Comparison of ENCODE assay signal across 16 cellular contexts in genomic region chr3:184388936-184389230, GRCh38. TPM values are rescaled to one million over a fixed set of nuclear protein-coding genes. Genes with fewer than 3 reads are reported as not detected.
A peak's percentile ranks its signal among the peaks of the same experiment; 100 is the strongest.
DNase-seq lines count a peak whose midpoint lies in the region; ATAC-seq, FAIRE-seq and TF ChIP-seq lines count a peak whose summit lies in the region.
"Had no signal": no experiment of that assay in that cellular context is flagged by ENCODE, and none has a peak within 500 bp of the region (broad histone marks: within the 10 kb centered on the region; RNA-seq: fewer than 3 reads in every experiment).

No MANE protein-coding gene starts in this region.

- ATAC-seq in IMR-90 (ENCODE audit: low read depth): no peak
- ATAC-seq in CD4-positive, alpha-beta T cell (ENCODE audit: poor library complexity): no peak
- ATAC-seq: CD8-positive, alpha-beta T cell had no signal

- H2BK120ac ChIP-seq in IMR-90 (ENCODE audit: low read depth, low read length) (no peak overlapping the region), H1 (replicated peaks; ENCODE audit: low read depth, low read length) (no peak overlapping the region)

- intact Hi-C loops in IMR-90 (cut with micrococcal nuclease): no loop called here
- intact Hi-C loops in CD4-positive, alpha-beta T cell (cut with DNase I, micrococcal nuclease): no loop called here

- H4K5ac ChIP-seq in IMR-90 (ENCODE audit: low read depth, low read length) (no peak overlapping the region), H1 (ENCODE audit: insufficient read length, low read depth, low read length) (no peak overlapping the region)

- H3K79me2 ChIP-seq in H1 (ENCODE audit: control insufficient read depth in 1 of 2, insufficient read depth in 2 of 2, low read length in 2 of 2): no peaks in the 10 kb centered on the region

- no peak overlapping the region for H3K27ac Mint-ChIP-seq in CD4-positive, alpha-beta T cell
- H3K27ac Mint-ChIP-seq: CD14-positive monocyte; CD8-positive, alpha-beta T cell had no signal

- no peaks in the 10 kb centered on the region for H3K9me3 Mint-ChIP-seq in CD4-positive, alpha-beta T cell
- H3K9me3 Mint-ChIP-seq: CD8-positive, alpha-beta T cell; H9 had no signal

- no peaks in the 10 kb centered on the region for H3K23me2 ChIP-seq in H1 (ENCODE audit: low read depth, low read length)

- H2BK20ac ChIP-seq in IMR-90 (ENCODE audit: low read depth, low read length) (no peak overlapping the region), H1 (ENCODE audit: low read length) (no peak overlapping the region)

- no peaks in the 10 kb centered on the region for H3K9me1 ChIP-seq in IMR-90 (ENCODE audit: insufficient read depth, low read length)

- no peak overlapping the region for H3K27ac ChIP-seq in IMR-90 (ENCODE audit: insufficient read depth, low read length)
- no peak overlapping the region for H3K27ac ChIP-seq in H1 (ENCODE audit: low read depth, low read length)
- H3K27ac ChIP-seq in CD4-positive, alpha-beta T cell (ENCODE audit: low read depth, low read length): no peak overlapping the region
- H3K27ac ChIP-seq: 22Rv1, BLaER1 had no signal

- H3K4me3 ChIP-seq in IMR-90 (ENCODE audit: insufficient read depth, low read depth, low read length) (no peak overlapping the region), H1 (ENCODE audit: extremely low read depth in 1 of 4, insufficient read depth in 2 of 4, low read depth in 3 of 4, low read length in 4 of 4) (no peak overlapping the region)
- H3K4me3 ChIP-seq: BLaER1 had no signal

- in situ Hi-C loops in IMR-90 (cut with MboI; ENCODE audit: low sequenced_read_pairs): no loop called here

- H3K18ac ChIP-seq in IMR-90 (ENCODE audit: low read depth, low read length) (no peak overlapping the region), H1 (ENCODE audit: extremely low read depth, low read length) (no peak overlapping the region)

- no peak for TF ChIP-seq CTCF in IMR-90 (conservative IDR thresholded peaks at IDR 0.05; ENCODE audit: low read depth, low read length)
- TF ChIP-seq CTCF in H1 (IDR thresholded peaks at IDR 0.05; ENCODE audit: control extremely low read depth in 1 of 3, insufficient read depth in 1 of 3, low read depth in 1 of 3, low read length in 3 of 3): no peak
- TF ChIP-seq CTCF in CD4-positive, alpha-beta T cell (IDR thresholded peaks at IDR 0.05): no peak

- no TSS peak for BruUV-seq in IMR-90 (replicated peaks; lab: Mats Ljungman, UMichigan)

- H3K36me3 ChIP-seq in IMR-90 (ENCODE audit: control insufficient read depth, insufficient read depth, low read length) (no peaks in the 10 kb centered on the region), H1 (ENCODE audit: control insufficient read depth in 2 of 4, insufficient read depth in 4 of 4, low read length in 3 of 4) (no peaks in the 10 kb centered on the region)
- H3K36me3 ChIP-seq: BLaER1 had no signal

- H3K9me3 ChIP-seq in IMR-90 (ENCODE audit: control insufficient read depth, insufficient read depth, low read length) (no peaks in the 10 kb centered on the region), H1 (ENCODE audit: insufficient read depth in 2 of 2, low read depth in 1 of 2, low read length in 1 of 2) (no peaks in the 10 kb centered on the region)
- H3K9me3 ChIP-seq in CD4-positive, alpha-beta T cell (ENCODE audit: control insufficient read depth, low read length): no peaks in the 10 kb centered on the region
- H3K9me3 ChIP-seq: BLaER1 had no signal

- DNase-seq in IMR-90 (no peak), H1 (ENCODE audit: low read depth in 1 of 2, low spot score in 2 of 2) (no peak), NOMO-1 treated with DMSO at 0.1 percent for 48 hours (lab: John Stamatoyannopoulos, UW; ENCODE audit: unreplicated experiment) (no peak)
- no peak for DNase-seq in CD4-positive, alpha-beta T cell
- DNase-seq: Calu3; CD8-positive, alpha-beta T cell; DMS79 treated with DMSO at 0.1 percent for 48 hours; GF-D8; GOT3; H9 had no signal

- H2BK15ac ChIP-seq in IMR-90 (ENCODE audit: low read depth, low read length) (no peak overlapping the region), H1 (ENCODE audit: low read length) (peak overlapping the region; percentile 46; the same call in 1 of the 2 replicates)

- H2BK12ac ChIP-seq in H1 (ENCODE audit: low read depth, low read length): peak overlapping the region; percentile 27; the same call in 1 of the 2 replicates

- H2AFZ ChIP-seq in IMR-90 (replicated peaks; ENCODE audit: low read length, poor library complexity) (no peak overlapping the region), H1 (ENCODE audit: low read length) (no peak overlapping the region)

- H4K8ac ChIP-seq in IMR-90 (ENCODE audit: low read depth in 2 of 2, low read length in 2 of 2): no peak overlapping the region
- no peak overlapping the region for H4K8ac ChIP-seq in H1 (ENCODE audit: extremely low read depth, insufficient read depth, low read length)

- H2BK5ac ChIP-seq in IMR-90 (ENCODE audit: low read depth, low read length, poor library complexity, severe bottlenecking): no peak overlapping the region
- H2BK5ac ChIP-seq in H1 (ENCODE audit: low read depth, low read length): no peak overlapping the region

- H3K23ac ChIP-seq in IMR-90 (ENCODE audit: low read depth, low read length): no peak overlapping the region
- H3K23ac ChIP-seq in H1 (ENCODE audit: insufficient read length): no peak overlapping the region

- no peak overlapping the region for H4K91ac ChIP-seq in IMR-90 (ENCODE audit: insufficient read depth, low read depth, low read length)
- no peak overlapping the region for H4K91ac ChIP-seq in H1 (replicated peaks; ENCODE audit: insufficient read length, low read length)

- no peak for TF ChIP-seq EP300 in H1 (IDR thresholded peaks at IDR 0.05; ENCODE audit: borderline replicate concordance in 1 of 2, low read depth in 2 of 2, low read length in 2 of 2)

- CTCF ChIA-PET in IMR-90 (lab: Yijun Ruan, JAX): no interaction called here
- CTCF ChIA-PET in H1 (lab: Charles Lee; ENCODE audit: partially characterized antibody): interaction anchor here (0.8 to 4.2 kb wide), 13 partner anchors 11 to 153 kb away, joined by 3 to 34 read pairs (median 4); partner anchors contain the start of gene THPO
- CTCF ChIA-PET in CD4-positive, alpha-beta T cell (lab: Charles Lee): no interaction called here

- H3K4ac ChIP-seq in IMR-90 (ENCODE audit: low read depth, low read length): no peak overlapping the region
- H3K4ac ChIP-seq in H1 (replicated peaks; ENCODE audit: insufficient read length, low read depth, low read length): no peak overlapping the region

- no peaks in the 10 kb centered on the region for H3K79me1 ChIP-seq in IMR-90 (ENCODE audit: low read depth in 1 of 2, low read length in 2 of 2)
- no peaks in the 10 kb centered on the region for H3K79me1 ChIP-seq in H1 (ENCODE audit: low read depth, low read length)

- H2AK5ac ChIP-seq in IMR-90 (ENCODE audit: low read depth, low read length) (no peak overlapping the region), H1 (ENCODE audit: low read depth, low read length) (no peak overlapping the region)

- no peak overlapping the region for H3K4me2 ChIP-seq in IMR-90 (ENCODE audit: low read depth, low read length)
- H3K4me2 ChIP-seq in H1 (ENCODE audit: insufficient read depth in 1 of 2, low read depth in 2 of 2, low read length in 2 of 2): no peak overlapping the region
- H3K4me2 ChIP-seq: BLaER1 had no signal

- dilution Hi-C loops in IMR-90 (cut with HindIII; ENCODE audit: low sequenced_read_pairs, unreplicated experiment): no loop called here

- H3K56ac ChIP-seq in IMR-90 (ENCODE audit: extremely low read depth, insufficient read depth, low read length) (no peak overlapping the region), H1 (replicated peaks; ENCODE audit: insufficient read length, low read depth, low read length) (no peak overlapping the region)

- no CpG with 5 or more reads among the region's 8 CpGs for WGBS in IMR-90 (ENCODE audit: extremely low coverage in 2 of 2, insufficient read length in 1 of 2), 2 experiments
- WGBS in H1 (ENCODE audit: extremely low coverage in 1 of 2, insufficient coverage in 1 of 2, insufficient read length in 1 of 2, insufficient replicate concordance in 2 of 2, low coverage in 1 of 2, low lambda C conversion rate in 2 of 2, missing lambda C conversion rate in 1 of 2), 2 experiments: 76% methylated on average over 8 of the region's 8 CpGs; no CpG with 5 or more reads in 1 of the 2 experiments

- POLR2A ChIA-PET in IMR-90 (lab: Charles Lee; ENCODE audit: unreplicated experiment): no interaction called here
- POLR2A ChIA-PET in H1 (lab: Charles Lee; ENCODE audit: partially characterized antibody): interaction anchor here (1.7 kb wide), 1 partner anchor 30 kb away, joined by 5 read pairs; no protein-coding TSS in a partner anchor
- POLR2A ChIA-PET in CD4-positive, alpha-beta T cell (lab: Charles Lee): no interaction called here

- TF ChIP-seq POLR2A in IMR-90 (IDR thresholded peaks at IDR 0.05; ENCODE audit: low read depth, low read length) (no peak), H1 (IDR thresholded peaks at IDR 0.05; ENCODE audit: control extremely low read depth in 1 of 2, low read depth in 2 of 2, low read length in 2 of 2) (no peak)

- H3K4me3 Mint-ChIP-seq in CD4-positive, alpha-beta T cell: no peak overlapping the region
- H3K4me3 Mint-ChIP-seq: CD14-positive monocyte; CD8-positive, alpha-beta T cell; H9 had no signal

- peak overlapping the region; percentile 24 for H2AK9ac ChIP-seq in IMR-90 (replicated peaks; ENCODE audit: low read depth, low read length, poor library complexity)

- H3K36me3 Mint-ChIP-seq in CD4-positive, alpha-beta T cell (ENCODE audit: low read depth): no peaks in the 10 kb centered on the region
- H3K36me3 Mint-ChIP-seq: CD14-positive monocyte; CD8-positive, alpha-beta T cell had no signal

- FAIRE-seq in H1 (lab: Jason Lieb, UNC): no peak
- FAIRE-seq: HTR-8/SVneo had no signal

- no peaks in the 10 kb centered on the region for H3K4me1 Mint-ChIP-seq in CD4-positive, alpha-beta T cell (ENCODE audit: low read depth)

- no peak overlapping the region for H3K14ac ChIP-seq in IMR-90 (replicated peaks; ENCODE audit: low read depth, low read length)
- no peak overlapping the region for H3K14ac ChIP-seq in H1 (ENCODE audit: insufficient read length)

- H3K9ac ChIP-seq in IMR-90 (ENCODE audit: low read depth, low read length): no peak overlapping the region
- no peak overlapping the region; a peak in 2 of 7 replicates for H3K9ac ChIP-seq in H1 (replicated peaks in 1 of 4; ENCODE audit: extremely low read depth in 1 of 4, low read depth in 3 of 4, low read length in 3 of 4)
- H3K9ac ChIP-seq: BLaER1 had no signal

- TF ChIP-seq RAD21 in IMR-90 (IDR thresholded peaks at IDR 0.05; ENCODE audit: low read length) (no peak), H1 (IDR thresholded peaks at IDR 0.05 in 1 of 2, conservative IDR thresholded peaks at IDR 0.05 in 1 of 2; ENCODE audit: low read depth in 2 of 2, low read length in 2 of 2) (no peak)

- H4K20me1 ChIP-seq in IMR-90 (ENCODE audit: insufficient read depth, low read length) (no peaks in the 10 kb centered on the region), H1 (replicated peaks in 1 of 2; ENCODE audit: control insufficient read depth in 1 of 2, insufficient read depth in 2 of 2, low read length in 2 of 2) (no peaks in the 10 kb centered on the region)
- H4K20me1 ChIP-seq: BLaER1 had no signal

- H3K27me3 ChIP-seq in IMR-90 (ENCODE audit: control insufficient read depth, insufficient read depth, low read length) (peaks cover 69% of the 10 kb centered on the region), H1 (replicated peaks in 1 of 4; ENCODE audit: control insufficient read depth in 3 of 4, extremely low read depth in 1 of 4, insufficient read depth in 3 of 4, low read length in 3 of 4) (peaks cover 0 to 3% (median 1%) of the 10 kb centered on the region in 4 experiments; a peak in 3 of 7 replicates)
- peaks cover 6% of the 10 kb centered on the region for H3K27me3 ChIP-seq in CD4-positive, alpha-beta T cell (ENCODE audit: control insufficient read depth, insufficient read depth, low read length)
- H3K27me3 ChIP-seq: BLaER1 had no signal

- H3K27me3 Mint-ChIP-seq in CD4-positive, alpha-beta T cell: peaks cover 62% of the 10 kb centered on the region

- H3K4me1 ChIP-seq in IMR-90 (ENCODE audit: control insufficient read depth, insufficient read depth, low read length) (no peaks in the 10 kb centered on the region), H1 (replicated peaks in 1 of 4; ENCODE audit: control insufficient read depth in 3 of 4, insufficient read depth in 4 of 4, low read length in 3 of 4) (peaks cover 0 to 3% (median 0%) of the 10 kb centered on the region in 4 experiments; a peak in 2 of 7 replicates)
- H3K4me1 ChIP-seq: BLaER1 had no signal

RNA-seq across cellular contexts. Expression of gene CHRD, which starts 9.0 kb away (rescaled TPM):
- under 0.01 TPM in 1 of 2 replicates, not detected in the other for total RNA-seq in IMR-90 (2012; rRNA removed)
- polyA plus RNA-seq in IMR-90 (2012; rRNA removed): 0.09 TPM in 2 replicates
- 0.03 and 0.10 TPM in 2 replicates for polyA plus RNA-seq in IMR-90 (2012; cell fraction: cytosol; rRNA removed)
- polyA plus RNA-seq in IMR-90 (2012; cell fraction: nucleus; rRNA removed; ENCODE audit: low replicate concordance): 0.29 and 0.88 TPM in 2 replicates
- 0.63 and 0.86 TPM in 2 replicates for total RNA-seq in H1 (2021; fragmentation: NEBNext Ultra II Directional; extraction: Animal tissue kit (Norgen Biotek cat#: 25700))
- polyA plus RNA-seq in H1 (2011; rRNA removed): 0.62 and 1.7 TPM in 2 replicates
- 1.4 TPM for polyA plus RNA-seq in H1 (2011; cell fraction: cytosol; rRNA removed)
- 10.3 TPM for polyA plus RNA-seq in H1 (2011; cell fraction: nucleus; rRNA removed)
- polyA plus RNA-seq in H1 (2012, experiment 1 of 2): 0.52 to 1.4 TPM (median 0.80 TPM) in 4 replicates
- 0.98 TPM for polyA plus RNA-seq in H1 (2012, experiment 2 of 2)
- polyA plus RNA-seq in H1 (2013, experiment 1 of 2): 0.28 TPM
- 0.35 TPM for polyA plus RNA-seq in H1 (2013, experiment 2 of 2)
- polyA minus RNA-seq in H1 (2011; rRNA and poly(A)+ RNA removed): 0.15 and 0.22 TPM in 2 replicates
- polyA minus RNA-seq in H1 (2011; cell fraction: cytosol; rRNA and poly(A)+ RNA removed): 0.37 TPM
- 2.3 TPM for polyA minus RNA-seq in H1 (2011; cell fraction: nucleus; rRNA and poly(A)+ RNA removed)
- total RNA-seq in CD4-positive, alpha-beta T cell: under 1 TPM in 1 of 2 experiments, not detected in 1; 0.22 TPM
- total RNA-seq: Calu3; CD8-positive, alpha-beta T cell had no signal
- polyA plus RNA-seq: CD14-positive monocyte had no signal

RNA-seq across cellular contexts. Expression of gene THPO, which starts 10.9 kb away (rescaled TPM):
- not detected in 2 replicates for total RNA-seq in IMR-90 (2012; rRNA removed)
- polyA plus RNA-seq in IMR-90 (2012; rRNA removed): not detected in 2 replicates
- not detected in 2 replicates for polyA plus RNA-seq in IMR-90 (2012; cell fraction: cytosol; rRNA removed)
- polyA plus RNA-seq in IMR-90 (2012; cell fraction: nucleus; rRNA removed; ENCODE audit: low replicate concordance): 0.08 TPM in 1 of 2 replicates, not detected in the other
- total RNA-seq in H1 (2021; fragmentation: NEBNext Ultra II Directional; extraction: Animal tissue kit (Norgen Biotek cat#: 25700)): 0.40 and 1.2 TPM in 2 replicates
- polyA plus RNA-seq in H1 (2011; rRNA removed): 0.82 and 1.4 TPM in 2 replicates
- 0.56 TPM for polyA plus RNA-seq in H1 (2011; cell fraction: cytosol; rRNA removed)
- polyA plus RNA-seq in H1 (2011; cell fraction: nucleus; rRNA removed): 0.94 TPM
- 0.68 to 1.2 TPM (median 0.87 TPM) in 4 replicates for polyA plus RNA-seq in H1 (2012, experiment 1 of 2)
- 0.66 TPM for polyA plus RNA-seq in H1 (2012, experiment 2 of 2)
- 0.43 TPM for polyA plus RNA-seq in H1 (2013, experiment 1 of 2)
- polyA plus RNA-seq in H1 (2013, experiment 2 of 2): 0.53 TPM
- 0.37 and 1.0 TPM in 2 replicates for polyA minus RNA-seq in H1 (2011; rRNA and poly(A)+ RNA removed)
- 1.2 TPM for polyA minus RNA-seq in H1 (2011; cell fraction: cytosol; rRNA and poly(A)+ RNA removed)
- 0.50 TPM for polyA minus RNA-seq in H1 (2011; cell fraction: nucleus; rRNA and poly(A)+ RNA removed)
- total RNA-seq in CD4-positive, alpha-beta T cell: not detected
- total RNA-seq: A673; Calu3; CD8-positive, alpha-beta T cell had no signal
- polyA plus RNA-seq: AG04450, CD14-positive monocyte had no signal

RNA-seq across cellular contexts. Expression of gene POLR2H, which starts 27.4 kb away (rescaled TPM):
- total RNA-seq in IMR-90 (2012; rRNA removed): 47.7 and 132 TPM in 2 replicates
- polyA plus RNA-seq in IMR-90 (2012; rRNA removed): 103 and 130 TPM in 2 replicates
- 60.8 and 128 TPM in 2 replicates for polyA plus RNA-seq in IMR-90 (2012; cell fraction: cytosol; rRNA removed)
- 131 and 372 TPM in 2 replicates for polyA plus RNA-seq in IMR-90 (2012; cell fraction: nucleus; rRNA removed; ENCODE audit: low replicate concordance)
- 113 and 118 TPM in 2 replicates for total RNA-seq in H1 (2021; fragmentation: NEBNext Ultra II Directional; extraction: Animal tissue kit (Norgen Biotek cat#: 25700))
- polyA plus RNA-seq in H1 (2011; rRNA removed): 253 and 335 TPM in 2 replicates
- polyA plus RNA-seq in H1 (2011; cell fraction: cytosol; rRNA removed): 372 TPM
- 132 TPM for polyA plus RNA-seq in H1 (2011; cell fraction: nucleus; rRNA removed)
- polyA plus RNA-seq in H1 (2012, experiment 1 of 2): 156 to 183 TPM (median 164 TPM) in 4 replicates
- polyA plus RNA-seq in H1 (2012, experiment 2 of 2): 190 TPM
- polyA plus RNA-seq in H1 (2013, experiment 1 of 2): 109 TPM
- 115 TPM for polyA plus RNA-seq in H1 (2013, experiment 2 of 2)
- 65.8 and 81.4 TPM in 2 replicates for polyA minus RNA-seq in H1 (2011; rRNA and poly(A)+ RNA removed)
- 55.6 TPM for polyA minus RNA-seq in H1 (2011; cell fraction: cytosol; rRNA and poly(A)+ RNA removed)
- 54.6 TPM for polyA minus RNA-seq in H1 (2011; cell fraction: nucleus; rRNA and poly(A)+ RNA removed)
- total RNA-seq in CD4-positive, alpha-beta T cell: 10 to 100 TPM; 19.1 to 21.1 TPM

RNA-seq across cellular contexts. Expression of gene CLCN2, which starts 27.5 kb away (rescaled TPM):
- total RNA-seq in IMR-90 (2012; rRNA removed): 1.9 and 2.9 TPM in 2 replicates
- 5.7 and 5.8 TPM in 2 replicates for polyA plus RNA-seq in IMR-90 (2012; rRNA removed)
- 2.4 and 3.5 TPM in 2 replicates for polyA plus RNA-seq in IMR-90 (2012; cell fraction: cytosol; rRNA removed)
- 20.0 and 46.7 TPM in 2 replicates for polyA plus RNA-seq in IMR-90 (2012; cell fraction: nucleus; rRNA removed; ENCODE audit: low replicate concordance)
- total RNA-seq in H1 (2021; fragmentation: NEBNext Ultra II Directional; extraction: Animal tissue kit (Norgen Biotek cat#: 25700)): 11.8 and 13.7 TPM in 2 replicates
- polyA plus RNA-seq in H1 (2011; rRNA removed): 16.1 and 20.7 TPM in 2 replicates
- polyA plus RNA-seq in H1 (2011; cell fraction: cytosol; rRNA removed): 11.9 TPM
- polyA plus RNA-seq in H1 (2011; cell fraction: nucleus; rRNA removed): 101 TPM
- polyA plus RNA-seq in H1 (2012, experiment 1 of 2): 10.2 to 14.4 TPM (median 13.8 TPM) in 4 replicates
- 9.8 TPM for polyA plus RNA-seq in H1 (2012, experiment 2 of 2)
- polyA plus RNA-seq in H1 (2013, experiment 1 of 2): 12.1 TPM
- 9.9 TPM for polyA plus RNA-seq in H1 (2013, experiment 2 of 2)
- polyA minus RNA-seq in H1 (2011; rRNA and poly(A)+ RNA removed): 21.6 and 30.2 TPM in 2 replicates
- polyA minus RNA-seq in H1 (2011; cell fraction: cytosol; rRNA and poly(A)+ RNA removed): 10.0 TPM
- polyA minus RNA-seq in H1 (2011; cell fraction: nucleus; rRNA and poly(A)+ RNA removed): 57.3 TPM
- total RNA-seq in CD4-positive, alpha-beta T cell: 1 to 10 TPM; 3.2 to 3.5 TPM

RNA-seq across cellular contexts. Expression of gene FAM131A, which starts 51.5 kb away (rescaled TPM):
- total RNA-seq in IMR-90 (2012; rRNA removed): 9.7 and 10.8 TPM in 2 replicates
- polyA plus RNA-seq in IMR-90 (2012; rRNA removed) (16.5 and 19.5 TPM in 2 replicates), H1 (2011; rRNA removed) (21.9 and 35.3 TPM in 2 replicates)
- 28.8 and 38.6 TPM in 2 replicates for polyA plus RNA-seq in IMR-90 (2012; cell fraction: cytosol; rRNA removed)
- 32.2 and 40.8 TPM in 2 replicates for polyA plus RNA-seq in IMR-90 (2012; cell fraction: nucleus; rRNA removed; ENCODE audit: low replicate concordance)
- 15.4 and 16.0 TPM in 2 replicates for total RNA-seq in H1 (2021; fragmentation: NEBNext Ultra II Directional; extraction: Animal tissue kit (Norgen Biotek cat#: 25700))
- 27.7 TPM for polyA plus RNA-seq in H1 (2011; cell fraction: cytosol; rRNA removed)
- polyA plus RNA-seq in H1 (2011; cell fraction: nucleus; rRNA removed): 29.2 TPM
- polyA plus RNA-seq in H1 (2012, experiment 1 of 2): 10.0 to 18.5 TPM (median 15.4 TPM) in 4 replicates
- 12.7 TPM for polyA plus RNA-seq in H1 (2012, experiment 2 of 2)
- polyA plus RNA-seq in H1 (2013, experiment 1 of 2): 9.2 TPM
- polyA plus RNA-seq in H1 (2013, experiment 2 of 2): 8.7 TPM
- 8.8 and 13.9 TPM in 2 replicates for polyA minus RNA-seq in H1 (2011; rRNA and poly(A)+ RNA removed)
- 7.0 TPM for polyA minus RNA-seq in H1 (2011; cell fraction: cytosol; rRNA and poly(A)+ RNA removed)
- 12.1 TPM for polyA minus RNA-seq in H1 (2011; cell fraction: nucleus; rRNA and poly(A)+ RNA removed)
- 10 to 100 TPM; 10.4 to 11.0 TPM for total RNA-seq in CD4-positive, alpha-beta T cell
